21 cellular contexts compared by ENCODE assay signal in genomic region chr4:123234966-123235365, GRCh38.
"Had no signal": no experiment of that assay in that cellular context is flagged by ENCODE, and none has a peak within 500 bp of the region (broad histone marks: within the 10 kb centered on the region; RNA-seq: fewer than 3 reads in every experiment).

No MANE protein-coding gene starts in this region.

- H3K4me2 ChIP-seq: hepatocyte had no signal

- ATAC-seq: activated CD4-positive, alpha-beta T cell treated with anti-CD3 and anti-CD28 coated beads for 36 hours; activated T-helper 17 cell treated with anti-CD3 and anti-CD28 coated beads, Interleukin-2, amount 50 U/mL, for 72 hours; right lobe of liver; stimulated activated memory B cell treated with anti-CD40 and anti-IgM and Interleukin-4, amounts not matched to agents 10 μg/mL and 1 μg/mL and 100 μg/mL, for 72 hours had no signal

- H3K27me3 ChIP-seq: hepatocyte, neutrophil, right lobe of liver, stomach, suprapubic skin had no signal

- DNase-seq: activated B cell treated with CpG ODN at 0.5 μM for 24 hours; activated CD4-positive, alpha-beta T cell treated with anti-CD3 and anti-CD28 coated beads for 36 hours; activated CD4-positive, alpha-beta T cell treated with anti-CD3 and anti-CD28 coated beads, Interleukin-2, amount 50 U/mL, for 4 hours; activated CD8-positive, alpha-beta memory T cell treated with anti-CD3 and anti-CD28 coated beads for 24 hours; activated CD8-positive, alpha-beta memory T cell treated with anti-CD3 and anti-CD28 coated beads, Interleukin-2, amount 50 U/mL, for 4 hours; activated naive CD4-positive, alpha-beta T cell; activated T-cell treated with anti-CD3 and anti-CD28 coated beads, Interleukin-2, amount 50 U/mL, for 24 hours; dermis blood vessel endothelial cell; effector memory CD4-positive, alpha-beta T cell; foreskin melanocyte; right lobe of liver; small intestine; stimulated activated CD4-positive, alpha-beta T cell treated with anti-CD3 and anti-CD28 coated beads, Interleukin-15, amount 100 ng/mL, for 24 hours; stomach; T1000 had no signal

- H3K27ac ChIP-seq: hepatocyte, neutrophil, parathyroid adenoma, right lobe of liver, stomach, suprapubic skin had no signal

- H2AFZ ChIP-seq: hepatocyte, parathyroid adenoma had no signal

- H3K36me3 ChIP-seq: neutrophil, right lobe of liver, stomach, suprapubic skin had no signal

- H3K9ac ChIP-seq: parathyroid adenoma had no signal

- H3K4me3 ChIP-seq: hepatocyte, right lobe of liver, stomach, suprapubic skin had no signal

- H3K4me1 ChIP-seq: parathyroid adenoma, right lobe of liver, suprapubic skin had no signal

- H3K9me3 ChIP-seq: neutrophil, right lobe of liver, stomach, suprapubic skin had no signal
